In genomic region chr2:74983606-74984005, GRCh38 we compare ENCODE assay signal across 37 cellular contexts.
"Had no signal": no experiment of that assay in that cellular context is flagged by ENCODE, and none has a peak within 500 bp of the region (broad histone marks: within the 10 kb centered on the region; RNA-seq: fewer than 3 reads in every experiment).

No MANE protein-coding gene starts in this region.

- H3K27ac Mint-ChIP-seq: activated B cell treated with CpG ODN at 0.5 μM for 24 hours; activated CD4-positive, alpha-beta memory T cell treated with anti-CD3 and anti-CD28 coated beads for 36 hours; activated CD4-positive, alpha-beta T cell treated with anti-CD3 and anti-CD28 coated beads, Interleukin-2, amount 10 ng/mL, durations not matched to agents 24 days and 14 days; activated CD8-positive, alpha-beta T cell treated with anti-CD3 and anti-CD28 coated beads for 36 hours; activated naive CD4-positive, alpha-beta T cell treated with anti-CD3 and anti-CD28 coated beads, Interleukin-2, amount 10 ng/mL, durations not matched to agents 7 days and 5 days; activated naive CD4-positive, alpha-beta T cell treated with anti-CD3 and anti-CD28 coated beads, Interleukin-2, amount 50 U/mL, for 24 hours; activated naive CD8-positive, alpha-beta T cell; activated naive CD8-positive, alpha-beta T cell treated with anti-CD3 and anti-CD28 coated beads, Interleukin-2, amount 10 ng/mL, durations not matched to agents 7 days and 5 days; activated naive CD8-positive, alpha-beta T cell treated with anti-CD3 and anti-CD28 coated beads, Interleukin-2, amount 50 U/mL, for 24 hours; activated T-cell treated with anti-CD3 and anti-CD28 coated beads, Interleukin-2, amount 50 U/mL, for 72 hours; activated T-helper 1 cell treated with anti-CD3 and anti-CD28 coated beads, Interleukin-12 subunit alpha, Interleukin-12 subunit beta, Interleukin-2, Interleukin-4 antibody, amounts not matched to agents 30 ng/mL and 10 ng/mL and 1 ng/mL, durations not matched to agents 14 hours and 24 hours and 36 hours; activated T-helper 17 cell treated with anti-CD3 and anti-CD28 coated beads, Interleukin-2, amount 50 U/mL, for 72 hours; T-helper 1 cell treated with Interleukin-12 subunit alpha and Interleukin-12 subunit beta and Interleukin-4 antibody, amounts not matched to agents 30 μg/mL and 1 μg/mL, for 36 hours; T-helper 2 cell treated with Interferon-gamma antibody and Interleukin-4, amounts not matched to agents 5 μg/mL and 100 μg/mL, for 36 hours had no signal

- H3K9me3 ChIP-seq: ascending aorta had no signal

- H3K4me1 ChIP-seq: ascending aorta had no signal

- H3K4me3 ChIP-seq: ascending aorta, cardiac muscle cell had no signal

- H3K4me3 Mint-ChIP-seq: activated B cell treated with CpG ODN at 0.5 μM for 24 hours; activated CD4-positive, alpha-beta memory T cell treated with anti-CD3 and anti-CD28 coated beads for 36 hours; activated CD4-positive, alpha-beta T cell treated with anti-CD3 and anti-CD28 coated beads, Interleukin-2, amount 10 ng/mL, durations not matched to agents 24 days and 14 days; activated CD8-positive, alpha-beta T cell treated with anti-CD3 and anti-CD28 coated beads for 36 hours; activated naive CD4-positive, alpha-beta T cell treated with anti-CD3 and anti-CD28 coated beads, Interleukin-2, amount 10 ng/mL, durations not matched to agents 7 days and 5 days; activated naive CD4-positive, alpha-beta T cell treated with anti-CD3 and anti-CD28 coated beads, Interleukin-2, amount 50 U/mL, for 24 hours; activated naive CD8-positive, alpha-beta T cell; activated naive CD8-positive, alpha-beta T cell treated with anti-CD3 and anti-CD28 coated beads, Interleukin-2, amount 10 ng/mL, durations not matched to agents 7 days and 5 days; activated naive CD8-positive, alpha-beta T cell treated with anti-CD3 and anti-CD28 coated beads, Interleukin-2, amount 50 U/mL, for 24 hours; activated T-cell treated with anti-CD3 and anti-CD28 coated beads, Interleukin-2, amount 50 U/mL, for 4 hours; activated T-cell treated with anti-CD3 and anti-CD28 coated beads, Interleukin-2, amount 50 U/mL, for 72 hours; activated T-helper 1 cell treated with anti-CD3 and anti-CD28 coated beads, Interleukin-12 subunit alpha, Interleukin-12 subunit beta, Interleukin-2, Interleukin-4 antibody, amounts not matched to agents 30 ng/mL and 10 ng/mL and 1 ng/mL, durations not matched to agents 14 hours and 24 hours and 36 hours; activated T-helper 17 cell treated with anti-CD3 and anti-CD28 coated beads, Interleukin-2, amount 50 U/mL, for 72 hours; brain; central memory CD8-positive, alpha-beta T cell; T-helper 1 cell treated with Interleukin-12 subunit alpha and Interleukin-12 subunit beta and Interleukin-4 antibody, amounts not matched to agents 30 μg/mL and 1 μg/mL, for 36 hours; T-helper 2 cell treated with Interferon-gamma antibody and Interleukin-4, amounts not matched to agents 5 μg/mL and 100 μg/mL, for 36 hours had no signal

- H3K36me3 Mint-ChIP-seq: brain had no signal

- H3K27ac ChIP-seq: ascending aorta, cardiac muscle cell, VCaP had no signal

- H3K4me1 Mint-ChIP-seq: activated CD4-positive, alpha-beta T cell treated with anti-CD3 and anti-CD28 coated beads, Interleukin-2, amount 10 ng/mL, durations not matched to agents 24 days and 14 days; activated naive CD4-positive, alpha-beta T cell treated with anti-CD3 and anti-CD28 coated beads, Interleukin-2, amount 10 ng/mL, durations not matched to agents 7 days and 5 days; activated T-helper 17 cell treated with anti-CD3 and anti-CD28 coated beads, Interleukin-2, amount 50 U/mL, for 72 hours; central memory CD8-positive, alpha-beta T cell had no signal

- DNase-seq: activated B cell treated with CpG ODN at 0.5 μM for 24 hours; activated CD4-positive, alpha-beta memory T cell treated with anti-CD3 and anti-CD28 coated beads for 36 hours; activated CD4-positive, alpha-beta T cell treated with anti-CD3 and anti-CD28 coated beads for 4 hours; activated CD4-positive, alpha-beta T cell treated with anti-CD3 and anti-CD28 coated beads, Interleukin-2, amount 10 ng/mL, durations not matched to agents 24 days and 14 days; activated CD4-positive, alpha-beta T cell treated with anti-CD3 and anti-CD28 coated beads, Interleukin-2, amount 50 U/mL, for 1 hour; activated CD4-positive, alpha-beta T cell treated with anti-CD3 and anti-CD28 coated beads, Interleukin-2, amount 50 U/mL, for 4 hours; activated CD4-positive, CD25-positive, alpha-beta regulatory T cell treated with anti-CD3 and anti-CD28 coated beads, Interleukin-2, amount 50 U/mL, for 72 hours; activated CD8-positive, alpha-beta memory T cell treated with anti-CD3 and anti-CD28 coated beads, Interleukin-2, amount 50 U/mL, for 4 hours; activated CD8-positive, alpha-beta T cell treated with anti-CD3 and anti-CD28 coated beads for 36 hours; activated effector memory CD4-positive, alpha-beta T cell treated with anti-CD3 and anti-CD28 coated beads, Interleukin-2, amount 50 U/mL, for 16 hours; activated gamma-delta T cell treated with Interleukin-2 at 50 U/mL for 16 hours; activated naive CD4-positive, alpha-beta T cell treated with anti-CD3 and anti-CD28 coated beads, Interleukin-2, amount 10 ng/mL, durations not matched to agents 7 days and 5 days; activated naive CD4-positive, alpha-beta T cell treated with Interleukin-2 at 50 U/mL for 16 hours; activated naive CD8-positive, alpha-beta T cell treated with anti-CD3 and anti-CD28 coated beads, Interleukin-2, amount 10 ng/mL, durations not matched to agents 7 days and 5 days; activated naive CD8-positive, alpha-beta T cell treated with anti-CD3 and anti-CD28 coated beads, Interleukin-2, amount 50 U/mL, for 24 hours; activated T-cell treated with anti-CD3 and anti-CD28 coated beads for 4 hours; activated T-cell treated with anti-CD3 and anti-CD28 coated beads, Interleukin-2, amount 50 U/mL, for 1 hour; activated T-cell treated with anti-CD3 and anti-CD28 coated beads, Interleukin-2, amount 50 U/mL, for 4 hours; activated T-cell treated with anti-CD3 and anti-CD28 coated beads, Interleukin-2, amount 50 U/mL, for 72 hours; amygdala; anterior cingulate cortex; caudate nucleus; cerebellar nuclear complex; T-helper 1 cell; T-helper 2 cell; T-helper 9 cell had no signal

- H3K27me3 Mint-ChIP-seq: activated B cell treated with CpG ODN at 0.5 μM for 24 hours; activated CD4-positive, alpha-beta memory T cell treated with anti-CD3 and anti-CD28 coated beads for 36 hours; activated CD4-positive, alpha-beta T cell treated with anti-CD3 and anti-CD28 coated beads, Interleukin-2, amount 10 ng/mL, durations not matched to agents 24 days and 14 days; activated CD8-positive, alpha-beta T cell treated with anti-CD3 and anti-CD28 coated beads for 36 hours; activated naive CD4-positive, alpha-beta T cell treated with anti-CD3 and anti-CD28 coated beads, Interleukin-2, amount 10 ng/mL, durations not matched to agents 7 days and 5 days; activated naive CD4-positive, alpha-beta T cell treated with anti-CD3 and anti-CD28 coated beads, Interleukin-2, amount 50 U/mL, for 24 hours; activated naive CD8-positive, alpha-beta T cell; activated naive CD8-positive, alpha-beta T cell treated with anti-CD3 and anti-CD28 coated beads, Interleukin-2, amount 10 ng/mL, durations not matched to agents 7 days and 5 days; activated naive CD8-positive, alpha-beta T cell treated with anti-CD3 and anti-CD28 coated beads, Interleukin-2, amount 50 U/mL, for 24 hours; activated T-helper 17 cell treated with anti-CD3 and anti-CD28 coated beads, Interleukin-2, amount 50 U/mL, for 72 hours; brain; central memory CD8-positive, alpha-beta T cell had no signal

- ATAC-seq: activated CD8-positive, alpha-beta T cell treated with anti-CD3 and anti-CD28 coated beads for 36 hours; activated naive CD8-positive, alpha-beta T cell treated with anti-CD3 and anti-CD28 coated beads, Interleukin-2, amount 50 U/mL, for 24 hours; activated T-cell treated with anti-CD3 and anti-CD28 coated beads, Interleukin-2, amount 50 U/mL, for 4 hours; activated T-cell treated with anti-CD3 and anti-CD28 coated beads, Interleukin-2, amount 50 U/mL, for 72 hours; activated T-helper 17 cell treated with anti-CD3 and anti-CD28 coated beads, Interleukin-2, amount 50 U/mL, for 72 hours had no signal

- H3K36me3 ChIP-seq: ascending aorta, cardiac muscle cell had no signal

- H3K9me3 Mint-ChIP-seq: activated B cell treated with CpG ODN at 0.5 μM for 24 hours; activated naive CD4-positive, alpha-beta T cell treated with anti-CD3 and anti-CD28 coated beads, Interleukin-2, amount 10 ng/mL, durations not matched to agents 7 days and 5 days; activated naive CD4-positive, alpha-beta T cell treated with anti-CD3 and anti-CD28 coated beads, Interleukin-2, amount 50 U/mL, for 24 hours; activated T-helper 1 cell treated with anti-CD3 and anti-CD28 coated beads, Interleukin-12 subunit alpha, Interleukin-12 subunit beta, Interleukin-2, Interleukin-4 antibody, amounts not matched to agents 30 ng/mL and 10 ng/mL and 1 ng/mL, durations not matched to agents 14 hours and 24 hours and 36 hours; activated T-helper 17 cell treated with anti-CD3 and anti-CD28 coated beads, Interleukin-2, amount 50 U/mL, for 72 hours; brain; central memory CD8-positive, alpha-beta T cell; T-helper 1 cell treated with Interleukin-12 subunit alpha and Interleukin-12 subunit beta and Interleukin-4 antibody, amounts not matched to agents 30 μg/mL and 1 μg/mL, for 36 hours; T-helper 2 cell treated with Interferon-gamma antibody and Interleukin-4, amounts not matched to agents 5 μg/mL and 100 μg/mL, for 36 hours had no signal

- H3K27me3 ChIP-seq: ascending aorta, cardiac muscle cell had no signal
